Comparison of ENCODE assay signal across 21 cellular contexts in the genomic region with DNA sequence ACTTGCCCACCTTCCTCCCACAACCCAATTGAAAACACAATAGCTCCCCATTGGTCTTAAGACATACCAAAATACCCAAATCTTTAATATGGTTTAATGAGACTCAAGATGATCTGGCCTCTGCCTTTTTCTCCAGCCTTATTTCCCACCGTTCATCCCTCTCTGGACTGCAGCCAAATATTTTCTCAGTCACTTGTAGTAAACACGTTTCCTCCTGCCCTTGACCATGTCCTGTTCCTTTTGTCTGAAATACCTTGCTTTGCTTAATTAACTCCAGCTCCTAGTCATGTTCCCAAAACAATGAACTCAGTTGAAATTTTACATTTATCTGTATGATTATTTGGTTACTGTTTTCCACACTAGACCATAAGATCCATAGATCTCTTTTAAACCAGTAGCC. TPM values are rescaled to one million over a fixed set of nuclear protein-coding genes. Genes with fewer than 3 reads are reported as not detected.
DNase-seq lines count a peak whose midpoint lies in the region; ATAC-seq, FAIRE-seq and TF ChIP-seq lines count a peak whose summit lies in the region.
"Had no signal": no experiment of that assay in that cellular context is flagged by ENCODE, and none has a peak within 500 bp of the region (broad histone marks: within the 10 kb centered on the region; RNA-seq: fewer than 3 reads in every experiment).

No MANE protein-coding gene starts in this region.

- TF ChIP-seq CTCF in GM12878 (IDR thresholded peaks at IDR 0.05 in 2 of 3, conservative IDR thresholded peaks at IDR 0.05 in 1 of 3; ENCODE audit: control insufficient read depth in 2 of 3, extremely low read depth in 1 of 3, insufficient read depth in 1 of 3, low read depth in 3 of 3, low read length in 3 of 3), result no peak
- no peak for TF ChIP-seq CTCF in fibroblast of villous mesenchyme (IDR thresholded peaks at IDR 0.05; ENCODE audit: insufficient read depth, low read depth, low read length)
- no peak for TF ChIP-seq CTCF in spleen (IDR thresholded peaks at IDR 0.05 in 8 of 11, conservative IDR thresholded peaks at IDR 0.05 in 3 of 11)

- H3K27ac ChIP-seq in GM12878 (ENCODE audit: control insufficient read depth, insufficient read depth) (no peak overlapping the region), spleen (peak overlapping the region in 7 of 8 donors; percentile 1 to 72 (median 43))
- H3K27ac ChIP-seq: BLaER1 treated with 17β-estradiol and CSF1 and Interleukin-3, amounts not matched to agents 10 nM and 100 nM; prostate gland; uterus had no signal

- H3K27me3 ChIP-seq in GM12878 (replicated peaks in 1 of 2; ENCODE audit: control insufficient read depth in 2 of 2, insufficient read depth in 2 of 2, low read length in 1 of 2) (no peaks in the 10 kb centered on the region), spleen (replicated peaks in 1 of 7) (no peaks in the 10 kb centered on the region)
- H3K27me3 ChIP-seq: BLaER1 treated with 17β-estradiol and CSF1 and Interleukin-3, amounts not matched to agents 10 nM and 100 nM; uterus had no signal

- no peaks in the 10 kb centered on the region for H3K4me1 ChIP-seq in GM12878 (ENCODE audit: control insufficient read depth, insufficient read depth, low read length)
- H3K4me1 ChIP-seq in spleen, result no peaks in the 10 kb centered on the region
- H3K4me1 ChIP-seq: prostate gland, uterus had no signal

- no peak overlapping the region for H3K4me3 ChIP-seq in GM12878
- H3K4me3 ChIP-seq in fibroblast of villous mesenchyme (ENCODE audit: low read depth, low read length), result no peak overlapping the region
- no peak overlapping the region for H3K4me3 ChIP-seq in spleen
- H3K4me3 ChIP-seq: BLaER1 treated with 17β-estradiol and CSF1 and Interleukin-3, amounts not matched to agents 10 nM and 100 nM; prostate gland; uterus had no signal

- in situ Hi-C loops in GM12878 (cut with MboI), result no loop called here

- no peak for TF ChIP-seq RAD21 in GM12878 (IDR thresholded peaks at IDR 0.05; ENCODE audit: insufficient read depth, low read depth, low read length)

- TF ChIP-seq POLR2A in GM12878 (IDR thresholded peaks at IDR 0.05; ENCODE audit: low read depth, low read length), result no peak
- no peak for TF ChIP-seq POLR2A in spleen (IDR thresholded peaks at IDR 0.05)
- no peak for TF ChIP-seq POLR2A in GM12891 (IDR thresholded peaks at IDR 0.05; ENCODE audit: low read depth, low read length)

- H4K20me1 ChIP-seq in GM12878 (ENCODE audit: control insufficient read depth, insufficient read depth), result no peaks in the 10 kb centered on the region

- intact Hi-C loops in GM12878 (cut with micrococcal nuclease; ENCODE audit: unreplicated experiment) (no loop called here), spleen (cut with DNase I; ENCODE audit: low total_unique reads) (no loop called here)

- no TSS peak for BruUV-seq in GM12878 (replicated peaks; lab: Mats Ljungman, UMichigan)

- H3K79me2 ChIP-seq in GM12878 (ENCODE audit: control insufficient read depth, insufficient read depth, low read length), result no peaks in the 10 kb centered on the region

- no peak overlapping the region for H2AFZ ChIP-seq in GM12878 (ENCODE audit: control insufficient read depth, low read depth, low read length)

- 30% methylated on average over 2 of the region's 2 CpGs for WGBS in GM12878 (ENCODE audit: insufficient coverage, insufficient replicate concordance, low lambda C conversion rate, missing lambda C conversion rate)
- 11 to 26% (median 23%) methylated on average over 2 of the region's 2 CpGs for WGBS in spleen, 5 donors

- no peak overlapping the region for H3K9ac ChIP-seq in GM12878 (ENCODE audit: control insufficient read depth, insufficient read depth, low read length)
- H3K9ac ChIP-seq: BLaER1 treated with 17β-estradiol and CSF1 and Interleukin-3, amounts not matched to agents 10 nM and 100 nM had no signal

- H3K4me2 ChIP-seq in GM12878 (ENCODE audit: control insufficient read depth, insufficient read depth), result no peak overlapping the region
- H3K4me2 ChIP-seq: BLaER1 treated with 17β-estradiol and CSF1 and Interleukin-3, amounts not matched to agents 10 nM and 100 nM had no signal

- peak; percentile 23 for FAIRE-seq in GM12878 (lab: Jason Lieb, UNC)
- no peak for FAIRE-seq in GM12891 (lab: Jason Lieb, UNC)
- FAIRE-seq: D721Med had no signal

- RAD21 ChIA-PET in GM12878 (lab: Charles Lee; ENCODE audit: unreplicated experiment), result interaction anchor here (0.9 kb wide), 1 partner anchor 23 kb away, joined by 4 read pairs; no protein-coding TSS in a partner anchor

- H3K36me3 ChIP-seq in GM12878 (ENCODE audit: control insufficient read depth in 2 of 2, insufficient read depth in 2 of 2, low read length in 1 of 2), result peaks cover 0 to 4% of the 10 kb centered on the region in 2 experiments; a peak in 2 of 4 replicates
- peaks cover 3 to 39% (median 19%) of the 10 kb centered on the region in 6 donors for H3K36me3 ChIP-seq in spleen
- H3K36me3 ChIP-seq: prostate gland, uterus had no signal

- CTCF ChIA-PET in GM12878 (lab: Yijun Ruan, JAX), result interaction anchor here (0.7 kb wide), 2 partner anchors 24 to 41 kb away, joined by 3 read pairs; no protein-coding TSS in a partner anchor

- no peak for TF ChIP-seq EP300 in GM12878 (IDR thresholded peaks at IDR 0.05; ENCODE audit: borderline replicate concordance in 1 of 2, control insufficient read depth in 1 of 2, low read depth in 2 of 2, low read length in 2 of 2)

- no peaks in the 10 kb centered on the region for H3K9me3 ChIP-seq in GM12878 (replicated peaks; ENCODE audit: control insufficient read depth, insufficient read depth, low read length)
- H3K9me3 ChIP-seq in spleen, result peaks cover 0 to 11% (median 8%) of the 10 kb centered on the region in 8 donors
- H3K9me3 ChIP-seq: prostate gland, uterus had no signal

- POLR2A ChIA-PET in GM12878 (lab: Charles Lee), result no interaction called here

- DNase-seq in NCI-H510A treated with DMSO at 0.1 percent for 48 hours (lab: John Stamatoyannopoulos, UW), result peak; percentile 6
- no peak for DNase-seq in NCI-H510A (lab: John Stamatoyannopoulos, UW)
- no peak for DNase-seq in GM12878 (ENCODE audit: low read depth, low spot score)
- peak; percentile 13 for DNase-seq in fibroblast of villous mesenchyme (ENCODE audit: low read depth)
- DNase-seq in spleen, result no peak
- no peak for DNase-seq in A172 (ENCODE audit: low spot score)
- DNase-seq in GM12891 (ENCODE audit: insufficient read length, low spot score), result no peak
- DNase-seq: activated CD4-positive, alpha-beta T cell treated with anti-CD3 and anti-CD28 coated beads, Interleukin-2, amount 50 U/mL, for 4 hours; activated gamma-delta T cell; amygdala; cerebellar nuclear complex; kidney glomerular epithelial cell; SHP77 treated with DMSO at 0.1 percent for 48 hours; substantia nigra; T-helper 17 cell; uterus had no signal

- SMC1A ChIA-PET in GM12878 (lab: Charles Lee; ENCODE audit: uncharacterized antibody, unreplicated experiment), result interaction anchor here (0.6 kb wide), 2 partner anchors 68 to 164 kb away, joined by 3 read pairs; no protein-coding TSS in a partner anchor

- ATAC-seq in GM12878 (no peak), HG02571 (IDR thresholded peaks at IDR 0.05; ENCODE audit: unreplicated experiment) (no peak)
- ATAC-seq: HCT116, T-helper 17 cell had no signal

TF ChIP-seq in GM12878, 131 proteins besides CTCF, POLR2A, EP300 and RAD21 (continues in another document):
- TF ChIP-seq CREM (IDR thresholded peaks at IDR 0.05; ENCODE audit: low read depth), result no peak

RNA-seq across cellular contexts. Expression of a gene that starts 8.4 kb away (rescaled TPM):
- 79.3 and 81.0 TPM in 2 replicates for total RNA-seq in GM12878 (2013; cell fraction: nucleolus; rRNA removed)
- 40.9 and 48.1 TPM in 2 replicates for total RNA-seq in GM12878 (2014; rRNA removed)
- total RNA-seq in GM12878 (2014; rRNA removed; fragmentation: Illumina TruSeq; extraction: Trizol), result 51.9 and 52.9 TPM in 2 replicates
- 37.2 and 39.6 TPM in 2 replicates for total RNA-seq in GM12878 (2021)
- polyA plus RNA-seq in GM12878 (2011; ENCODE audit: low read depth), result 13.3 TPM
- polyA plus RNA-seq in GM12878 (2011; rRNA removed), result 69.0 and 122 TPM in 2 replicates
- 19.6 and 21.1 TPM in 2 replicates for polyA plus RNA-seq in GM12878 (2011; cell fraction: cytosol; rRNA removed)
- 31.3 and 38.7 TPM in 2 replicates for polyA plus RNA-seq in GM12878 (2011; cell fraction: nucleus; rRNA removed)
- polyA plus RNA-seq in GM12878 (2012), result 23.0 and 26.3 TPM in 2 replicates
- 44.1 and 54.6 TPM in 2 replicates for polyA plus RNA-seq in GM12878 (2014; fragmentation: Illumina TruSeq; extraction: Trizol)
- 10 to 100 TPM; 17.5 to 27.7 TPM for polyA plus RNA-seq in GM12878 (2014; fragmentation: Nextera tagmentation; extraction: Ambion mirVana)
- polyA plus RNA-seq in GM12878 (2014; rRNA removed), result 31.1 and 33.6 TPM in 2 replicates
- polyA plus RNA-seq in GM12878 (2016; fragmentation: Nextera tagmentation; extraction: Ambion mirVana), result 10 to 100 TPM; 43.7 to 44.6 TPM
- 77.8 and 123 TPM in 2 replicates for polyA minus RNA-seq in GM12878 (2011; rRNA and poly(A)+ RNA removed)
- polyA minus RNA-seq in GM12878 (2011; cell fraction: cytosol; rRNA and poly(A)+ RNA removed), result 25.5 and 27.8 TPM in 2 replicates
- 17.5 and 20.6 TPM in 2 replicates for polyA minus RNA-seq in GM12878 (2011; cell fraction: nucleus; rRNA and poly(A)+ RNA removed)
- 47.7 and 67.4 TPM in 2 replicates for total RNA-seq in fibroblast of villous mesenchyme
- total RNA-seq in spleen, result 10 to 100 TPM; 26.2 to 43.2 (median 34.5) TPM
- 10 to 100 TPM; 22.8 to 28.9 (median 28.8) TPM for polyA plus RNA-seq in spleen
- 36.5 and 40.2 TPM in 2 replicates for total RNA-seq in A172 (2014; rRNA removed; shearing (Covaris generic))
- polyA plus RNA-seq in GM12891 (2012; ENCODE audit: low read depth, missing spikeins), result 15.8 TPM

RNA-seq across cellular contexts. Expression of a gene that starts 57.0 kb away (rescaled TPM):
- total RNA-seq in GM12878 (2013; cell fraction: nucleolus; rRNA removed), result 11.8 and 13.3 TPM in 2 replicates
- 10.7 and 11.9 TPM in 2 replicates for total RNA-seq in GM12878 (2014; rRNA removed)
- total RNA-seq in GM12878 (2014; rRNA removed; fragmentation: Illumina TruSeq; extraction: Trizol), result 9.2 and 9.5 TPM in 2 replicates
- total RNA-seq in GM12878 (2021), result 6.2 and 8.4 TPM in 2 replicates
- polyA plus RNA-seq in GM12878 (2011; ENCODE audit: low read depth), result 20.3 TPM
- polyA plus RNA-seq in GM12878 (2011; rRNA removed), result 9.9 and 10.9 TPM in 2 replicates
- polyA plus RNA-seq in GM12878 (2011; cell fraction: cytosol; rRNA removed), result 4.6 and 5.0 TPM in 2 replicates
- polyA plus RNA-seq in GM12878 (2011; cell fraction: nucleus; rRNA removed), result 5.7 and 6.6 TPM in 2 replicates
- polyA plus RNA-seq in GM12878 (2012), result 12.4 and 14.6 TPM in 2 replicates
- 9.7 and 10.3 TPM in 2 replicates for polyA plus RNA-seq in GM12878 (2014; fragmentation: Illumina TruSeq; extraction: Trizol)
- polyA plus RNA-seq in GM12878 (2014; fragmentation: Nextera tagmentation; extraction: Ambion mirVana), result 1 to 10 TPM; 2.1 to 3.7 TPM
- 5.6 and 6.7 TPM in 2 replicates for polyA plus RNA-seq in GM12878 (2014; rRNA removed)
- 10 to 100 TPM; 11.5 to 11.7 TPM for polyA plus RNA-seq in GM12878 (2016; fragmentation: Nextera tagmentation; extraction: Ambion mirVana)
- polyA minus RNA-seq in GM12878 (2011; rRNA and poly(A)+ RNA removed), result 19.4 and 25.1 TPM in 2 replicates
- polyA minus RNA-seq in GM12878 (2011; cell fraction: cytosol; rRNA and poly(A)+ RNA removed), result 4.1 TPM in 2 replicates
- polyA minus RNA-seq in GM12878 (2011; cell fraction: nucleus; rRNA and poly(A)+ RNA removed), result 6.2 and 15.4 TPM in 2 replicates
- 144 and 181 TPM in 2 replicates for total RNA-seq in fibroblast of villous mesenchyme
- 100 to 1,000 TPM; 107 to 201 (median 156) TPM for total RNA-seq in spleen
- polyA plus RNA-seq in spleen, result 10 to 100 TPM; 27.2 to 32.0 (median 28.8) TPM
- 113 and 136 TPM in 2 replicates for total RNA-seq in A172 (2014; rRNA removed; shearing (Covaris generic))
- 3.7 TPM for polyA plus RNA-seq in GM12891 (2012; ENCODE audit: low read depth, missing spikeins)

Comparison
In these comparisons a context has a peak if more than half of its experiments do, and no peak if none do; other contexts are left out.
1. DNase-seq: peak in NCI-H510A treated with DMSO at 0.1 percent for 48 hours (single experiment) and fibroblast of villous mesenchyme (single experiment); none in NCI-H510A (single experiment), GM12878 (single experiment), spleen (single experiment), A172 (single experiment) and GM12891 (single experiment).